ENCODE assay signal across 8 cellular contexts in genomic region chr2:68466361-68466777, GRCh38. TPM values are rescaled to one million over a fixed set of nuclear protein-coding genes. Genes with fewer than 3 reads are reported as not detected.
A peak's percentile ranks its signal among the peaks of the same experiment; 100 is the strongest.
DNase-seq lines count a peak whose midpoint lies in the region; ATAC-seq, FAIRE-seq and TF ChIP-seq lines count a peak whose summit lies in the region.

No MANE protein-coding gene starts in this region.

- H3K9me3 Mint-ChIP-seq in T-helper 2 cell treated with Interferon-gamma antibody and Interleukin-4, amounts not matched to agents 5 μg/mL and 100 μg/mL, for 36 hours = no peaks in the 10 kb centered on the region

- no peak for TF ChIP-seq RAD21 in K562 (CRISPR knock-in tag; conservative IDR thresholded peaks at IDR 0.05 in 1 of 2, IDR thresholded peaks at IDR 0.05 in 1 of 2)

- H3K4me1 ChIP-seq in K562 (replicated peaks in 1 of 2; ENCODE audit: control insufficient read depth in 2 of 2, insufficient read depth in 2 of 2, low read length in 2 of 2) = peaks cover 8 to 30% of the 10 kb centered on the region in 2 experiments; a peak in 4 of 5 replicates

- peak overlapping the region; percentile 97 for H3K4me2 ChIP-seq in K562 (ENCODE audit: insufficient read depth, low read length)

- peak; percentile 19 for FAIRE-seq in K562 (lab: Jason Lieb, UNC)

- H3K9me3 ChIP-seq in K562 (replicated peaks; ENCODE audit: control insufficient read depth, insufficient read depth, low read depth, low read length) = no peaks in the 10 kb centered on the region

- H3K27me3 Mint-ChIP-seq in T-helper 2 cell treated with Interferon-gamma antibody and Interleukin-4, amounts not matched to agents 5 μg/mL and 100 μg/mL, for 36 hours (ENCODE audit: low read depth) = no peaks in the 10 kb centered on the region

- peak overlapping the region; percentile 76 for H3K4me3 ChIP-seq in K562

- peak overlapping the region; percentile 72 to 97 for H3K9ac ChIP-seq in K562 (ENCODE audit: insufficient read depth in 1 of 2, low read depth in 2 of 2, low read length in 2 of 2)

- H3K36me3 Mint-ChIP-seq in T-helper 2 cell treated with Interferon-gamma antibody and Interleukin-4, amounts not matched to agents 5 μg/mL and 100 μg/mL, for 36 hours (ENCODE audit: low read depth) = peaks cover 4% of the 10 kb centered on the region

- peak overlapping the region; percentile 94 for H2AFZ ChIP-seq in K562 (ENCODE audit: low read depth, low read length)

- TF ChIP-seq EP300 in K562 (IDR thresholded peaks at IDR 0.05; ENCODE audit: low read length) = no peak

- in situ Hi-C loops in K562 (cut with MboI) = loop anchor here (10.0 kb wide), 1 partner anchor 368 kb away; no protein-coding TSS in a partner anchor

- H3K9me1 ChIP-seq in K562 (ENCODE audit: control insufficient read depth, insufficient read depth, low read length) = no peaks in the 10 kb centered on the region

- POLR2A ChIA-PET in K562 (lab: Yijun Ruan, JAX) = interaction anchor here (0.5 to 1.4 kb wide), 7 partner anchors 11 to 922 kb away, joined by 3 to 5 read pairs (median 3); no protein-coding TSS in a partner anchor

- no TSS peak for BruUV-seq in K562 (replicated peaks; lab: Mats Ljungman, UMichigan)

- H3K4me1 Mint-ChIP-seq in T-helper 2 cell treated with Interferon-gamma antibody and Interleukin-4, amounts not matched to agents 5 μg/mL and 100 μg/mL, for 36 hours (ENCODE audit: low read depth) = peaks cover 42% of the 10 kb centered on the region

- peak overlapping the region; percentile 94 for H3K27ac Mint-ChIP-seq in T-helper 2 cell treated with Interferon-gamma antibody and Interleukin-4, amounts not matched to agents 5 μg/mL and 100 μg/mL, for 36 hours

- 6% methylated on average over 11 of the region's 11 CpGs for WGBS in K562 (ENCODE audit: insufficient coverage, low coverage, missing lambda C conversion rate)

- DNase-seq in NCI-H82 (lab: John Stamatoyannopoulos, UW) (peak; percentile 37), NCI-H82 treated with DMSO at 0.1 percent for 48 hours (lab: John Stamatoyannopoulos, UW; ENCODE audit: unreplicated experiment) (no peak), K562 (ENCODE audit: extremely low read depth in 1 of 4, low spot score in 3 of 4) (peak in 3 of 4 experiments; percentile 11 to 38 (median 11)), kidney tubule cell (ENCODE audit: low spot score) (peak; percentile 65), NCI-H748 (lab: John Stamatoyannopoulos, UW; ENCODE audit: unreplicated experiment) (no peak)
- peak; percentile 68 for DNase-seq in T-helper 2 cell treated with Interferon-gamma antibody and Interleukin-4, amounts not matched to agents 5 μg/mL and 100 μg/mL, for 36 hours (ENCODE audit: low spot score)
- peak; percentile 37 to 55 (median 38) for DNase-seq in stimulated activated CD4-positive, alpha-beta T cell treated with anti-CD3 and anti-CD28 coated beads, TNF-alpha, amount 100 ng/mL, for 24 hours (ENCODE audit: low read depth in 3 of 3)

- H3K79me2 ChIP-seq in K562 (ENCODE audit: control insufficient read depth, insufficient read depth, low read length) = peaks cover 3% of the 10 kb centered on the region; the same call in 2 of the 3 replicates

- H3K36me3 ChIP-seq in K562 (ENCODE audit: control insufficient read depth, insufficient read depth, low read length) = no peaks in the 10 kb centered on the region; the same call in 2 of the 3 replicates

- intact Hi-C loops in K562 (cut with micrococcal nuclease) = loop anchor here (2.0 kb wide), 1 partner anchor 180 kb away; no protein-coding TSS in a partner anchor

- H3K4me3 Mint-ChIP-seq in T-helper 2 cell treated with Interferon-gamma antibody and Interleukin-4, amounts not matched to agents 5 μg/mL and 100 μg/mL, for 36 hours = peak overlapping the region; percentile 98

- no peak for ATAC-seq in K562
- no peak for ATAC-seq in HG03280 (IDR thresholded peaks at IDR 0.05; ENCODE audit: unreplicated experiment)

- no peak for TF ChIP-seq CTCF in K562 (IDR thresholded peaks at IDR 0.05 in 2 of 3, conservative IDR thresholded peaks at IDR 0.05 in 1 of 3; ENCODE audit: insufficient read depth in 2 of 3, low read depth in 1 of 3, low read length in 3 of 3)

- H3K27me3 ChIP-seq in K562 (ENCODE audit: control insufficient read depth in 2 of 2, insufficient read depth in 2 of 2, low read length in 2 of 2) = no peaks in the 10 kb centered on the region; a peak in 1 of 5 replicates

- H4K20me1 ChIP-seq in K562 (replicated peaks; ENCODE audit: control insufficient read depth, insufficient read depth, low read length) = no peaks in the 10 kb centered on the region

- peak overlapping the region; percentile 65 for H3K27ac ChIP-seq in K562 (ENCODE audit: extremely low read depth, low read depth, low read length)

- CTCF ChIA-PET in K562 (lab: Yijun Ruan, JAX; ENCODE audit: low intra/inter-chr PET ratio) = interaction anchor here (0.6 kb wide), 1 partner anchor 244 kb away, joined by 3 read pairs; no protein-coding TSS in a partner anchor

- no peak for TF ChIP-seq POLR2A in K562 (conservative IDR thresholded peaks at IDR 0.05)

TF ChIP-seq in K562, 482 proteins besides CTCF, POLR2A, EP300 and RAD21 (continues in another document):
- TF ChIP-seq RBM39 (optimal IDR thresholded peaks at IDR 0.05; ENCODE audit: low read depth, low read length) = no peak
- no peak for TF ChIP-seq ZNF217 (CRISPR knock-in tag; IDR thresholded peaks at IDR 0.05)
- TF ChIP-seq STAT6 (CRISPR knock-in tag; IDR thresholded peaks at IDR 0.05) = 0 out of 2 replicates have a peak, but pooled peaks have one; percentile 20
- TF ChIP-seq CBX3 (IDR thresholded peaks at IDR 0.05; ENCODE audit: borderline replicate concordance in 1 of 2, low read length in 2 of 2) = no peak
- TF ChIP-seq CHD2 (IDR thresholded peaks at IDR 0.05; ENCODE audit: low read depth, low read length) = no peak
- TF ChIP-seq PHF20 (IDR thresholded peaks at IDR 0.05; ENCODE audit: partially characterized antibody) = no peak
- no peak for TF ChIP-seq STAG1 (CRISPR knock-in tag; IDR thresholded peaks at IDR 0.05; ENCODE audit: borderline replicate concordance)
- TF ChIP-seq MTA3 (IDR thresholded peaks at IDR 0.05; ENCODE audit: borderline replicate concordance) = no peak
- no peak for TF ChIP-seq ZNF23 (CRISPR knock-in tag; IDR thresholded peaks at IDR 0.05)
- TF ChIP-seq EGR1 (conservative IDR thresholded peaks at IDR 0.05) = no peak

RNA-seq across cellular contexts. Expression of gene FBXO48, which starts 0.7 kb away (rescaled TPM):
- 0.79 and 1.4 TPM in 2 replicates for total RNA-seq in K562 (2011; cell fraction: chromatin; rRNA removed; ENCODE audit: low replicate concordance)
- total RNA-seq in K562 (2011; cell fraction: nucleolus; rRNA removed) = 0.79 and 0.83 TPM in 2 replicates
- total RNA-seq in K562 (2011; cell fraction: nucleoplasm; rRNA removed) = 1.5 and 3.9 TPM in 2 replicates
- 0.24 and 0.36 TPM in 2 replicates for total RNA-seq in K562 (2014; rRNA removed)
- total RNA-seq in K562 (2014; rRNA removed; fragmentation: Illumina TruSeq; extraction: Trizol) = 0.73 and 0.93 TPM in 2 replicates
- 0.58 and 0.64 TPM in 2 replicates for total RNA-seq in K562 (2015; rRNA removed; fragmentation: Illumina TruSeq; extraction: Trizol)
- 0.64 and 0.65 TPM in 2 replicates for total RNA-seq in K562 (2021)
- 1.2 and 1.8 TPM in 2 replicates for polyA plus RNA-seq in K562 (2011; rRNA removed)
- 0.51 and 0.77 TPM in 2 replicates for polyA plus RNA-seq in K562 (2011; cell fraction: cytosol; rRNA removed)
- 0.65 and 0.95 TPM in 2 replicates for polyA plus RNA-seq in K562 (2011; cell fraction: nucleus; rRNA removed)
- 0.39 and 1.1 TPM in 2 replicates for polyA plus RNA-seq in K562 (2012)
- 0.90 and 0.97 TPM in 2 replicates for polyA plus RNA-seq in K562 (2014; fragmentation: Illumina TruSeq; extraction: Trizol)
- polyA plus RNA-seq in K562 (2014; fragmentation: Nextera tagmentation; extraction: Ambion mirVana) = under 1 TPM; 0.74 to 0.79 TPM
- 0.69 and 0.84 TPM in 2 replicates for polyA plus RNA-seq in K562 (2014; rRNA removed)
- polyA minus RNA-seq in K562 (2011; rRNA and poly(A)+ RNA removed) = 1.0 and 1.4 TPM in 2 replicates
- polyA minus RNA-seq in K562 (2011; cell fraction: cytosol; rRNA and poly(A)+ RNA removed) = 0.48 TPM in 1 of 2 replicates, not detected in the other
- polyA minus RNA-seq in K562 (2011; cell fraction: nucleus; rRNA and poly(A)+ RNA removed) = 0.78 and 0.81 TPM in 2 replicates

RNA-seq across cellular contexts. Expression of gene APLF, which starts 1.0 kb away (rescaled TPM):
- 0.81 and 1.8 TPM in 2 replicates for total RNA-seq in K562 (2011; cell fraction: chromatin; rRNA removed; ENCODE audit: low replicate concordance)
- total RNA-seq in K562 (2011; cell fraction: nucleolus; rRNA removed) = 0.26 and 0.33 TPM in 2 replicates
- 0.46 and 0.81 TPM in 2 replicates for total RNA-seq in K562 (2011; cell fraction: nucleoplasm; rRNA removed)
- total RNA-seq in K562 (2014; rRNA removed) = 0.32 and 1.3 TPM in 2 replicates
- 0.84 and 1.1 TPM in 2 replicates for total RNA-seq in K562 (2014; rRNA removed; fragmentation: Illumina TruSeq; extraction: Trizol)
- 0.90 and 1.1 TPM in 2 replicates for total RNA-seq in K562 (2015; rRNA removed; fragmentation: Illumina TruSeq; extraction: Trizol)
- total RNA-seq in K562 (2021) = 0.67 and 0.71 TPM in 2 replicates
- polyA plus RNA-seq in K562 (2011; rRNA removed) = 0.34 and 0.72 TPM in 2 replicates
- polyA plus RNA-seq in K562 (2011; cell fraction: cytosol; rRNA removed) = 0.13 and 0.30 TPM in 2 replicates
- 0.41 and 0.45 TPM in 2 replicates for polyA plus RNA-seq in K562 (2011; cell fraction: nucleus; rRNA removed)
- 0.77 and 1.8 TPM in 2 replicates for polyA plus RNA-seq in K562 (2012)
- 0.51 and 0.77 TPM in 2 replicates for polyA plus RNA-seq in K562 (2014; fragmentation: Illumina TruSeq; extraction: Trizol)
- under 1 TPM; 0.07 to 0.15 TPM for polyA plus RNA-seq in K562 (2014; fragmentation: Nextera tagmentation; extraction: Ambion mirVana)
- polyA plus RNA-seq in K562 (2014; rRNA removed) = 0.45 TPM in 2 replicates
- 1.5 and 2.2 TPM in 2 replicates for polyA minus RNA-seq in K562 (2011; rRNA and poly(A)+ RNA removed)
- polyA minus RNA-seq in K562 (2011; cell fraction: cytosol; rRNA and poly(A)+ RNA removed) = 0.46 and 0.76 TPM in 2 replicates
- polyA minus RNA-seq in K562 (2011; cell fraction: nucleus; rRNA and poly(A)+ RNA removed) = 1.2 and 1.3 TPM in 2 replicates

Comparison
In these comparisons a context has a peak if more than half of its experiments do, and no peak if none do; other contexts are left out.
1. DNase-seq: peak in NCI-H82 (single experiment), T-helper 2 cell treated with Interferon-gamma antibody and Interleukin-4, amounts not matched to agents 5 μg/mL and 100 μg/mL, for 36 hours (single experiment), K562 (3 of 4), kidney tubule cell (single experiment) and stimulated activated CD4-positive, alpha-beta T cell treated with anti-CD3 and anti-CD28 coated beads, TNF-alpha, amount 100 ng/mL, for 24 hours (3 of 3); none in NCI-H82 treated with DMSO at 0.1 percent for 48 hours (single experiment) and NCI-H748 (single experiment).